ENCODE assay signal across 16 cellular contexts in the genomic region with DNA sequence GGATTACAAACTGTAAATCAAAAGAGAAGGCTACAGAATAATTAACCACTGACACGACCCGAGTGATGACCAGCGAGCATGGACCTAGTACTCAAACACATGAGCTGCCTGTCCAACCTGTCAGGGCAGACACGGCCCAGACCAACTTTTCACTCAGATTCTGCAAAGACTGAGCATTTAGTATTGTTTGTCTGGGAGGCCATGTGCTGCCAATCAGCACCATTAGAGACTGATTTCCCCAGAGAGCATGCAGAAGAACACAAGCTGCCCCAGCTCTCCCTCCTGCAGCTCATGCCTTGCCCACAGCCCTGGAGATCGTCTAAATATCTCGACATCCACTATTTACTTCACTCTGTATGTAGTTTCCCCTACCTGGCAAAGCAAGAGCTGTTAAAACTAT.
A peak's percentile ranks its signal among the peaks of the same experiment; 100 is the strongest.
DNase-seq lines count a peak whose midpoint lies in the region; ATAC-seq and TF ChIP-seq lines count a peak whose summit lies in the region.
"Had no signal": no experiment of that assay in that cellular context is flagged by ENCODE, and none has a peak within 500 bp of the region (broad histone marks: within the 10 kb centered on the region; RNA-seq: fewer than 3 reads in every experiment).

No MANE protein-coding gene starts in this region.

- H4K8ac ChIP-seq in trophoblast cell (ENCODE audit: low read depth, low read length) = no peak overlapping the region

- no peaks in the 10 kb centered on the region for H4K20me1 ChIP-seq in BLaER1
- no peaks in the 10 kb centered on the region for H4K20me1 ChIP-seq in BLaER1 treated with 17β-estradiol and CSF1 and Interleukin-3, amounts not matched to agents 10 nM and 100 nM

- H3K4me1 ChIP-seq in BLaER1 (peaks cover 75% of the 10 kb centered on the region), trophoblast cell (ENCODE audit: control insufficient read depth in 1 of 2, insufficient read depth in 2 of 2, low read length in 2 of 2) (peaks cover 21 to 41% of the 10 kb centered on the region in 2 experiments), body of pancreas (no peaks in the 10 kb centered on the region)
- H3K4me1 ChIP-seq in BLaER1 treated with 17β-estradiol and CSF1 and Interleukin-3, amounts not matched to agents 10 nM and 100 nM = peaks cover 20 to 65% (median 48%) of the 10 kb centered on the region in 10 experiments
- H3K4me1 ChIP-seq: BE2C had no signal

- H3K9me3 ChIP-seq in BLaER1 (peaks cover 6% of the 10 kb centered on the region), trophoblast cell (ENCODE audit: insufficient read depth, low read depth, low read length) (no peaks in the 10 kb centered on the region), body of pancreas (no peaks in the 10 kb centered on the region)
- peaks cover 0 to 8% (median 5%) of the 10 kb centered on the region in 11 experiments; a peak in 19 of 22 replicates for H3K9me3 ChIP-seq in BLaER1 treated with 17β-estradiol and CSF1 and Interleukin-3, amounts not matched to agents 10 nM and 100 nM (replicated peaks in 1 of 11)
- H3K9me3 ChIP-seq: BE2C had no signal

- H3K79me1 ChIP-seq in trophoblast cell (ENCODE audit: low read length) = peaks cover 27% of the 10 kb centered on the region

- no peak overlapping the region for H3K23ac ChIP-seq in trophoblast cell (ENCODE audit: low read length)

- peak overlapping the region; percentile 58 for H3K14ac ChIP-seq in trophoblast cell (ENCODE audit: low read length)

- no peak overlapping the region for H2BK12ac ChIP-seq in trophoblast cell (ENCODE audit: low read length)

- no peak for TF ChIP-seq CTCF in body of pancreas (IDR thresholded peaks at IDR 0.05)

- WGBS in trophoblast cell (ENCODE audit: extremely low coverage, insufficient coverage, insufficient read length) = no CpG with 5 or more reads among the region's 6 CpGs
- 30 to 46% methylated on average over 6 of the region's 6 CpGs for WGBS in body of pancreas, 2 donors

- H3K27me3 ChIP-seq in BLaER1 = no peaks in the 10 kb centered on the region
- H3K27me3 ChIP-seq in BLaER1 treated with 17β-estradiol and CSF1 and Interleukin-3, amounts not matched to agents 10 nM and 100 nM = no peaks in the 10 kb centered on the region
- H3K27me3 ChIP-seq in trophoblast cell (ENCODE audit: insufficient read depth, low read length) = no peaks in the 10 kb centered on the region
- H3K27me3 ChIP-seq in body of pancreas = no peaks in the 10 kb centered on the region
- H3K27me3 ChIP-seq: BE2C had no signal

- H3K9ac ChIP-seq in BLaER1 = no peak overlapping the region
- no peak overlapping the region for H3K9ac ChIP-seq in BLaER1 treated with 17β-estradiol and CSF1 and Interleukin-3, amounts not matched to agents 10 nM and 100 nM
- H3K9ac ChIP-seq in trophoblast cell (ENCODE audit: low read length) = no peak overlapping the region

- no peak overlapping the region for H3K18ac ChIP-seq in trophoblast cell (ENCODE audit: low read length)

- H3K79me2 ChIP-seq in trophoblast cell (ENCODE audit: control insufficient read depth, insufficient read depth, low read length, poor library complexity) = peaks cover 5% of the 10 kb centered on the region

- no peak for ATAC-seq in body of pancreas
- ATAC-seq: K562 had no signal

- no peak for TF ChIP-seq POLR2A in body of pancreas (IDR thresholded peaks at IDR 0.05)

- no peaks in the 10 kb centered on the region for H3K36me3 ChIP-seq in BLaER1
- H3K36me3 ChIP-seq in BLaER1 treated with 17β-estradiol and CSF1 and Interleukin-3, amounts not matched to agents 10 nM and 100 nM = no peaks in the 10 kb centered on the region
- H3K36me3 ChIP-seq in trophoblast cell (ENCODE audit: control insufficient read depth in 1 of 2, insufficient read depth in 2 of 2, low read length in 2 of 2) = no peaks in the 10 kb centered on the region
- H3K36me3 ChIP-seq in body of pancreas (replicated peaks in 1 of 2; ENCODE audit: insufficient read depth in 1 of 2, low read depth in 2 of 2) = no peaks in the 10 kb centered on the region
- H3K36me3 ChIP-seq: BE2C had no signal

- H3K27ac ChIP-seq in BLaER1 = peak overlapping the region; percentile 48; the same call in 1 of the 2 replicates
- H3K27ac ChIP-seq in BLaER1 treated with 17β-estradiol and CSF1 and Interleukin-3, amounts not matched to agents 10 nM and 100 nM = peak overlapping the region in 1 of 11 experiments; percentile 41; a peak in 1 of 22 replicates
- peak overlapping the region; percentile 81 for H3K27ac ChIP-seq in trophoblast cell (ENCODE audit: low read depth, low read length)
- H3K27ac ChIP-seq in body of pancreas = no peak overlapping the region
- H3K27ac ChIP-seq: HL-60 had no signal

- H3K4ac ChIP-seq in trophoblast cell (ENCODE audit: low read depth, low read length) = no peak overlapping the region

- H2BK120ac ChIP-seq in trophoblast cell (ENCODE audit: insufficient read depth, low read length, poor library complexity) = peak overlapping the region; percentile 79

- no peak overlapping the region for H3K4me3 ChIP-seq in BLaER1
- no peak overlapping the region for H3K4me3 ChIP-seq in BLaER1 treated with 17β-estradiol and CSF1 and Interleukin-3, amounts not matched to agents 10 nM and 100 nM
- no peak overlapping the region for H3K4me3 ChIP-seq in trophoblast cell (ENCODE audit: low read depth, low read length)
- no peak overlapping the region for H3K4me3 ChIP-seq in body of pancreas
- H3K4me3 ChIP-seq: K562 had no signal

- no peak overlapping the region for H2AFZ ChIP-seq in trophoblast cell (ENCODE audit: insufficient read depth, low read length, poor library complexity)

- intact Hi-C loops in body of pancreas (cut with DNase I) = no loop called here

- no peak overlapping the region for H2AK5ac ChIP-seq in trophoblast cell (ENCODE audit: low read length)

- H2BK5ac ChIP-seq in trophoblast cell (ENCODE audit: low read depth, low read length, poor library complexity) = peak overlapping the region; percentile 92

- H4K91ac ChIP-seq in trophoblast cell (ENCODE audit: low read depth, low read length) = no peak overlapping the region

- DNase-seq in SK-N-DZ (ENCODE audit: low spot score) (peak; percentile 74), trophoblast cell (no peak), body of pancreas (no peak), NCI-H446 treated with DMSO at 0.1 percent for 48 hours (lab: John Stamatoyannopoulos, UW) (no peak)
- DNase-seq in NK-92 treated with Interleukin-12 subunit alpha and Interleukin-12 subunit beta, amount 100 ng/mL, for 24 hours (lab: John Stamatoyannopoulos, UW) = no peak
- DNase-seq: ACHN; BE2C; CD4-positive, alpha-beta memory T cell; DMS153; DMS79 treated with DMSO at 0.1 percent for 48 hours; GF-D8; H9 had no signal

- peak overlapping the region; percentile 67 for H3K4me2 ChIP-seq in BLaER1
- H3K4me2 ChIP-seq in BLaER1 treated with 17β-estradiol and CSF1 and Interleukin-3, amounts not matched to agents 10 nM and 100 nM = peak overlapping the region in 8 of 11 experiments; percentile 35 to 65 (median 56); a peak in 12 of 22 replicates
- no peak overlapping the region for H3K4me2 ChIP-seq in trophoblast cell (ENCODE audit: low read length)

- H4K12ac ChIP-seq in trophoblast cell (ENCODE audit: low read depth, low read length) = no peak overlapping the region

Comparison
In these comparisons a context has a peak if more than half of its experiments do, and no peak if none do; other contexts are left out.
1. H3K27ac ChIP-seq: peak in BLaER1 (single experiment) and trophoblast cell (single experiment); none in body of pancreas (0 of 4).